In the genomic region with DNA sequence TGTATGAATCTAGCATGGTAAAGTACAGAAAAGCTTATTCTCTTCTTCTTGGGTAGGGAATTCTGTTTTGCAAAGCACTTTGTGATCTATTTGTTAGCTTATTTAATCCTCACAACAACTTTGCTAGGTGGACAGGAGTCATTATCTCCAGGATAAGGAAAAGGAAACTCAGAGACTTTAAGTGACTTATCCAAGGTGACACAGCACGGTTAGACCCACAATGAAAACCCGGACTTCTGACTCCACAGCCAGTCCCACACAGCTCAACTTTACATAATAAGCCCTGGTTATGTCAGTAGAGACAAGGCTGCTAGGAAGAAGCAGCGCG, we compare ENCODE assay signal across 8 cellular contexts. TPM values are rescaled to one million over a fixed set of nuclear protein-coding genes. Genes with fewer than 3 reads are reported as not detected.
A peak's percentile ranks its signal among the peaks of the same experiment; 100 is the strongest.
DNase-seq lines count a peak whose midpoint lies in the region; ATAC-seq and TF ChIP-seq lines count a peak whose summit lies in the region.

No MANE protein-coding gene starts in this region.

- no peaks in the 10 kb centered on the region for H3K27me3 Mint-ChIP-seq in activated naive CD4-positive, alpha-beta T cell treated with anti-CD3 and anti-CD28 coated beads for 36 hours (ENCODE audit: low read depth)

- peak overlapping the region; percentile 86 for H3K4me3 Mint-ChIP-seq in activated naive CD4-positive, alpha-beta T cell treated with anti-CD3 and anti-CD28 coated beads for 36 hours

- H3K27me3 ChIP-seq in tibial artery, result no peaks in the 10 kb centered on the region

- peak overlapping the region; percentile 81 to 83 for H3K27ac ChIP-seq in tibial artery

- peak overlapping the region; percentile 95 for H3K27ac Mint-ChIP-seq in activated naive CD4-positive, alpha-beta T cell treated with anti-CD3 and anti-CD28 coated beads for 36 hours

- no peak for DNase-seq in activated naive CD4-positive, alpha-beta T cell treated with anti-CD3 and anti-CD28 coated beads for 36 hours
- DNase-seq in activated naive CD4-positive, alpha-beta T cell treated with anti-CD3 and anti-CD28 coated beads, Interleukin-2, amount 50 U/mL, for 16 hours, result no peak
- no peak for DNase-seq in astrocyte of the spinal cord (ENCODE audit: low read depth, low spot score)
- DNase-seq in lower leg skin (ENCODE audit: low spot score in 2 of 2), result no peak
- DNase-seq in tibial artery, result no peak
- no peak for DNase-seq in medulla oblongata (ENCODE audit: extremely low spot score)

- H3K4me1 Mint-ChIP-seq in activated naive CD4-positive, alpha-beta T cell treated with anti-CD3 and anti-CD28 coated beads for 36 hours (ENCODE audit: low read depth), result peaks cover 7% of the 10 kb centered on the region

- CTCF ChIA-PET in activated naive CD4-positive, alpha-beta T cell treated with anti-CD3 and anti-CD28 coated beads for 36 hours (lab: Charles Lee), result interaction anchor here (0.6 to 2.7 kb wide), 8 partner anchors 28 to 351 kb away, joined by 3 to 9 read pairs (median 4); partner anchors contain the start of gene GTF2E1

- TF ChIP-seq POLR2A in lower leg skin (IDR thresholded peaks at IDR 0.05), result no peak

- H3K9me3 ChIP-seq in tibial artery, result no peaks in the 10 kb centered on the region

- in situ Hi-C loops in astrocyte of the spinal cord (cut with HindIII; ENCODE audit: low sequenced_read_pairs), result no loop called here

- no peak for ATAC-seq in GM18519 (IDR thresholded peaks at IDR 0.05; ENCODE audit: low FRiP score, unreplicated experiment)
- no peak for ATAC-seq in HG03432 (IDR thresholded peaks at IDR 0.05; ENCODE audit: unreplicated experiment)

- H3K36me3 ChIP-seq in tibial artery, result peaks cover 0 to 11% (median 0%) of the 10 kb centered on the region in 3 donors

- H3K4me1 ChIP-seq in tibial artery, result peaks cover 0 to 42% (median 29%) of the 10 kb centered on the region in 4 donors

- intact Hi-C loops in activated naive CD4-positive, alpha-beta T cell treated with anti-CD3 and anti-CD28 coated beads for 36 hours (cut with micrococcal nuclease), result loop anchor here (1.0 to 10.0 kb wide), 13 partner anchors 34 to 1899 kb away; partner anchors contain the start of genes ARHGAP31, CFAP91, EAF2 and GTF2E1
- intact Hi-C loops in lower leg skin (cut with DNase I; ENCODE audit: low total_unique reads) (no loop called here), tibial artery (cut with DNase I; ENCODE audit: low total_unique reads) (loop anchor here (5.0 to 10.0 kb wide), 2 partner anchors 147 to 1101 kb away; partner anchors contain the start of genes GTF2E1, RABL3 and TIMMDC1)

- peaks cover 4% of the 10 kb centered on the region for H3K36me3 Mint-ChIP-seq in activated naive CD4-positive, alpha-beta T cell treated with anti-CD3 and anti-CD28 coated beads for 36 hours (ENCODE audit: low read depth)

- TF ChIP-seq CTCF in astrocyte of the spinal cord (IDR thresholded peaks at IDR 0.05; ENCODE audit: low read depth, low read length), result no peak
- TF ChIP-seq CTCF in lower leg skin (IDR thresholded peaks at IDR 0.05), result no peak
- no peak for TF ChIP-seq CTCF in tibial artery (IDR thresholded peaks at IDR 0.05)

- WGBS in lower leg skin, 2 donors, result 2 to 5% methylated on average over 4 of the region's 4 CpGs

- no peaks in the 10 kb centered on the region for H3K9me3 Mint-ChIP-seq in activated naive CD4-positive, alpha-beta T cell treated with anti-CD3 and anti-CD28 coated beads for 36 hours

- H3K4me3 ChIP-seq in astrocyte of the spinal cord (ENCODE audit: low read depth, low read length), result peak overlapping the region; percentile 90
- peak overlapping the region; percentile 66 for H3K4me3 ChIP-seq in lower leg skin (ENCODE audit: low read depth, poor library complexity, severe bottlenecking)
- H3K4me3 ChIP-seq in tibial artery, result peak overlapping the region; percentile 65 to 66

RNA-seq across cellular contexts. Expression of gene NDUFB4, which starts 0.4 kb away (rescaled TPM):
- 100 to 1,000 TPM; 146 to 152 TPM for total RNA-seq in activated naive CD4-positive, alpha-beta T cell treated with anti-CD3 and anti-CD28 coated beads for 36 hours
- 100 to 1,000 TPM; 114 to 235 (median 143) TPM for total RNA-seq in lower leg skin
